9 cellular contexts compared by ENCODE assay signal in the genomic region with DNA sequence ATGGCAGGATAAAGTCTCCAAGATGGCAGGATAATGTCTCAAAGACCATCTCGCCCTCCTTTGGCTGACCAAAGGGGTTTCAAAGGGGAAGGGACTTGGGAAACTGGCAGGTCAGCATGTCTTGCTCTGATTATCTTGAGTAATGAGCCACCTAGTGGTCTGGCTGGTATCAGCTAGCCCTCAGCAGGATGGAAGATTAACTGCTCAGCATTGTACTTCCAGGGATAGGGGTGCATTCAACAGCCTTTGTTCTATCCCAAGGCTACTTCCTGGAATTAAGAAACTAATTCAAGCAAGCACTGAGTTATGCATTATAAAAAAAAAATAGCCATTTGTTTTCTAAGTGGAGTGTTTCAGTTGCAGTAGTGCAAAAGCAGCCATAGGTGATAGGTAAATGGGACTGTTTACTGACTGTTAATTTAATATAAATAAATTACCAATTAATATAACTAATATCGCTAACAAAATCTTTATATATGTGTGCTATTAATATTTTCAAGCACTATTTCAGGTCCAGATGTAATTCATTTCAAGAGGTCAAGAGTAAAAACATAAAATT.
A peak's percentile ranks its signal among the peaks of the same experiment; 100 is the strongest.
DNase-seq lines count a peak whose midpoint lies in the region; ATAC-seq, FAIRE-seq and TF ChIP-seq lines count a peak whose summit lies in the region.
"Had no signal": no experiment of that assay in that cellular context is flagged by ENCODE, and none has a peak within 500 bp of the region (broad histone marks: within the 10 kb centered on the region; RNA-seq: fewer than 3 reads in every experiment).

No MANE protein-coding gene starts in this region.

- H4K20me1 ChIP-seq in Karpas-422 (ENCODE audit: insufficient read depth, low read depth, low read length): no peaks in the 10 kb centered on the region

- H2AFZ ChIP-seq in Karpas-422 (ENCODE audit: low read length): peak overlapping the region; percentile 54; the same call in 1 of the 2 replicates

- no peak for ATAC-seq in omental fat pad (ENCODE audit: low FRiP score)

- in situ Hi-C loops in GM13976 (cut with MboI; ENCODE audit: low sequenced_read_pairs, unreplicated experiment): no loop called here

- peak overlapping the region; percentile 50 for H3K9ac ChIP-seq in Karpas-422 (ENCODE audit: low read length)
- no peak overlapping the region for H3K9ac ChIP-seq in rectal smooth muscle tissue (ENCODE audit: low read length)

- FAIRE-seq in RCC 7860 (lab: Jason Lieb, UNC): no peak

- TF ChIP-seq CTCF in GM13976 (IDR thresholded peaks at IDR 0.05; ENCODE audit: borderline replicate concordance, control extremely low read depth, extremely low read depth, insufficient read depth, missing control alignments) (peak; percentile 41), fibroblast of villous mesenchyme (IDR thresholded peaks at IDR 0.05; ENCODE audit: insufficient read depth, low read depth, low read length) (peak; percentile 31), omental fat pad (IDR thresholded peaks at IDR 0.05) (no peak)

- no peaks in the 10 kb centered on the region for H3K79me2 ChIP-seq in Karpas-422 (ENCODE audit: low read length)

- H3K4me3 ChIP-seq in Karpas-422 (ENCODE audit: low read length): peak overlapping the region; percentile 58
- H3K4me3 ChIP-seq in fibroblast of villous mesenchyme (ENCODE audit: low read depth, low read length): no peak overlapping the region
- H3K4me3 ChIP-seq in rectal smooth muscle tissue (ENCODE audit: low read length): peak overlapping the region; percentile 32

- H3K36me3 ChIP-seq in Karpas-422 (ENCODE audit: insufficient read depth, low read length) (no peaks in the 10 kb centered on the region), rectal smooth muscle tissue (ENCODE audit: control insufficient read depth, insufficient read depth, low read length) (no peaks in the 10 kb centered on the region)
- H3K36me3 ChIP-seq: neutrophil had no signal

- peak; percentile 57 for DNase-seq in GM13976 (ENCODE audit: low spot score)
- peak; percentile 81 for DNase-seq in Karpas-422
- peak; percentile 24 for DNase-seq in RCC 7860 (ENCODE audit: low spot score)
- DNase-seq in fibroblast of villous mesenchyme (ENCODE audit: low read depth): peak; percentile 1
- DNase-seq in putamen (ENCODE audit: low spot score): no peak
- DNase-seq in NCI-H1436 treated with DMSO at 0.1 percent for 48 hours (lab: John Stamatoyannopoulos, UW): no peak
- DNase-seq in omental fat pad (ENCODE audit: low spot score): no peak

- 0 out of 2 replicates have a peak, but pooled peaks cover 2% of the 10 kb centered on the region for H3K9me3 ChIP-seq in Karpas-422 (ENCODE audit: low read length)
- H3K9me3 ChIP-seq: neutrophil had no signal

- no peak overlapping the region for H3K27ac ChIP-seq in Karpas-422 (ENCODE audit: low read length)
- H3K27ac ChIP-seq in rectal smooth muscle tissue (ENCODE audit: low read depth, low read length): no peak overlapping the region
- H3K27ac ChIP-seq: neutrophil had no signal

- peak overlapping the region; percentile 69 for H3K4me2 ChIP-seq in Karpas-422 (ENCODE audit: low read depth, low read length, poor library complexity, severe bottlenecking)

- no peaks in the 10 kb centered on the region for H3K9me2 ChIP-seq in Karpas-422 (replicated peaks; ENCODE audit: insufficient read depth, low read length)

- H3K4me1 ChIP-seq in Karpas-422 (ENCODE audit: low read length): peaks cover 5% of the 10 kb centered on the region; the same call in 1 of the 2 replicates
- no peaks in the 10 kb centered on the region for H3K4me1 ChIP-seq in rectal smooth muscle tissue (ENCODE audit: control insufficient read depth, insufficient read depth, low read length)

- H3K27me3 ChIP-seq in Karpas-422 (ENCODE audit: low read length) (no peaks in the 10 kb centered on the region), rectal smooth muscle tissue (ENCODE audit: control insufficient read depth, insufficient read depth, low read length) (no peaks in the 10 kb centered on the region)
- H3K27me3 ChIP-seq: neutrophil had no signal

Comparison
In these comparisons a context has a peak if more than half of its experiments do, and no peak if none do; other contexts are left out.
1. DNase-seq: peak in GM13976 (single experiment), Karpas-422 (single experiment), RCC 7860 (single experiment) and fibroblast of villous mesenchyme (single experiment); none in putamen (single experiment), NCI-H1436 treated with DMSO at 0.1 percent for 48 hours (single experiment) and omental fat pad (single experiment).
2. CTCF ChIP-seq: peak in GM13976 (single experiment) and fibroblast of villous mesenchyme (single experiment); none in omental fat pad (0 of 3).